In genomic region chr19:38204096-38204495, GRCh38 we compare ENCODE assay signal across 29 cellular contexts. TPM values are rescaled to one million over a fixed set of nuclear protein-coding genes. Genes with fewer than 3 reads are reported as not detected.
DNase-seq lines count a peak whose midpoint lies in the region; ATAC-seq, FAIRE-seq and TF ChIP-seq lines count a peak whose summit lies in the region.
"Had no signal": no experiment of that assay in that cellular context is flagged by ENCODE, and none has a peak within 500 bp of the region (broad histone marks: within the 10 kb centered on the region; RNA-seq: fewer than 3 reads in every experiment).

No MANE protein-coding gene starts in this region.

- TF ChIP-seq EP300 in K562 (IDR thresholded peaks at IDR 0.05; ENCODE audit: low read length), result no peak; the same call in 1 of the 2 replicates

- H2AFZ ChIP-seq in K562 (ENCODE audit: low read depth, low read length), result no peak overlapping the region
- H2AFZ ChIP-seq: hepatocyte had no signal

- TF ChIP-seq CTCF in K562 (IDR thresholded peaks at IDR 0.05 in 2 of 3, conservative IDR thresholded peaks at IDR 0.05 in 1 of 3; ENCODE audit: insufficient read depth in 2 of 3, low read depth in 1 of 3, low read length in 3 of 3), result no peak

- H3K4me3 ChIP-seq in K562, result no peak overlapping the region
- H3K4me3 ChIP-seq: hepatocyte had no signal

- intact Hi-C loops in K562 (cut with micrococcal nuclease), result no loop called here

- H3K79me2 ChIP-seq in K562 (ENCODE audit: control insufficient read depth, insufficient read depth, low read length), result no peaks in the 10 kb centered on the region
- H3K79me2 ChIP-seq: hepatocyte had no signal

- DNase-seq in COLO668 (lab: John Stamatoyannopoulos, UW; ENCODE audit: unreplicated experiment), result peak; percentile 98
- DNase-seq in DMS53 treated with DMSO at 0.1 percent for 48 hours (lab: John Stamatoyannopoulos, UW; ENCODE audit: unreplicated experiment), result peak; percentile 86
- DNase-seq in NCI-H345 (lab: John Stamatoyannopoulos, UW), result peak; percentile 96
- DNase-seq in K562 (ENCODE audit: extremely low read depth in 1 of 4, low spot score in 3 of 4), result peak; percentile 51 to 76 (median 66)
- no peak for DNase-seq in AG20443 (ENCODE audit: low spot score)
- no peak for DNase-seq in DMS 273 (lab: John Stamatoyannopoulos, UW; ENCODE audit: unreplicated experiment)
- DNase-seq in stimulated activated CD4-positive, alpha-beta T cell treated with anti-CD3 and anti-CD28 coated beads, Interleukin-4, amount 100 ng/mL, for 1 hour, result no peak
- DNase-seq: activated CD4-positive, alpha-beta T cell treated with anti-CD3 and anti-CD28 coated beads, Interleukin-2, amount 50 U/mL, for 4 hours; activated effector memory CD4-positive, alpha-beta T cell treated with anti-CD3 and anti-CD28 coated beads, Interleukin-2, amount 50 U/mL, for 16 hours; activated T-cell treated with anti-CD3 and anti-CD28 coated beads for 4 hours; brain microvascular endothelial cell; effector memory CD4-positive, alpha-beta T cell; immature natural killer cell; NCI-H446; nephron progenitor cell; posterior cingulate gyrus; substantia nigra; T-helper 9 cell had no signal

- no peaks in the 10 kb centered on the region for H3K36me3 ChIP-seq in K562 (ENCODE audit: control insufficient read depth, insufficient read depth, low read length)

- no peak overlapping the region for H3K4me2 ChIP-seq in K562 (ENCODE audit: insufficient read depth, low read length)
- H3K4me2 ChIP-seq: hepatocyte, KMS-11 had no signal

- no peak for TF ChIP-seq POLR2A in K562 (conservative IDR thresholded peaks at IDR 0.05)

- no peaks in the 10 kb centered on the region for H3K9me3 ChIP-seq in K562 (replicated peaks; ENCODE audit: control insufficient read depth, insufficient read depth, low read depth, low read length)

- WGBS in K562 (ENCODE audit: insufficient coverage, low coverage, missing lambda C conversion rate), result 2% methylated on average over 5 of the region's 8 CpGs

- in situ Hi-C loops in K562 (cut with MboI), result no loop called here

- H4K20me1 ChIP-seq in K562 (replicated peaks; ENCODE audit: control insufficient read depth, insufficient read depth, low read length), result no peaks in the 10 kb centered on the region

- TF ChIP-seq RAD21 in K562 (CRISPR knock-in tag; conservative IDR thresholded peaks at IDR 0.05 in 1 of 2, IDR thresholded peaks at IDR 0.05 in 1 of 2), result no peak

- H3K27ac ChIP-seq in K562 (ENCODE audit: extremely low read depth, low read depth, low read length), result no peak overlapping the region
- H3K27ac ChIP-seq: brain microvascular endothelial cell, hepatocyte, KMS-11 had no signal

- CTCF ChIA-PET in K562 (lab: Yijun Ruan, JAX; ENCODE audit: low intra/inter-chr PET ratio), result no interaction called here

- peak; percentile 35 for FAIRE-seq in K562 (lab: Jason Lieb, UNC)
- FAIRE-seq: frontal cortex, GM12892, urothelium cell line had no signal

- H3K4me1 ChIP-seq in K562 (replicated peaks in 1 of 2; ENCODE audit: control insufficient read depth in 2 of 2, insufficient read depth in 2 of 2, low read length in 2 of 2), result peaks cover 9 to 42% of the 10 kb centered on the region in 2 experiments; a peak in 4 of 5 replicates

- ATAC-seq in K562, result peak; percentile 68
- no peak for ATAC-seq in HG03442 (IDR thresholded peaks at IDR 0.05; ENCODE audit: unreplicated experiment)
- ATAC-seq: esophagus mucosa had no signal

- POLR2A ChIA-PET in K562 (lab: Yijun Ruan, JAX), result interaction anchor here (0.7 kb wide), 1 partner anchor 9 kb away, joined by 4 read pairs; no protein-coding TSS in a partner anchor

- BruUV-seq in K562 (replicated peaks; lab: Mats Ljungman, UMichigan), result no TSS peak

- peaks cover 2 to 4% of the 10 kb centered on the region in 2 experiments; a peak in 3 of 5 replicates for H3K27me3 ChIP-seq in K562 (ENCODE audit: control insufficient read depth in 2 of 2, insufficient read depth in 2 of 2, low read length in 2 of 2)
- H3K27me3 ChIP-seq: brain microvascular endothelial cell, hepatocyte had no signal

- no peak overlapping the region for H3K9ac ChIP-seq in K562 (ENCODE audit: insufficient read depth in 1 of 2, low read depth in 2 of 2, low read length in 2 of 2)
- H3K9ac ChIP-seq: KMS-11 had no signal

- no peaks in the 10 kb centered on the region for H3K9me1 ChIP-seq in K562 (ENCODE audit: control insufficient read depth, insufficient read depth, low read length)

TF ChIP-seq in K562, 482 proteins besides CTCF, POLR2A, EP300 and RAD21:
- TF ChIP-seq THRAP3 (IDR thresholded peaks at IDR 0.05; ENCODE audit: borderline replicate concordance) (no peak), NR3C1 (CRISPR knock-in tag; IDR thresholded peaks at IDR 0.05) (no peak), VEZF1 (CRISPR knock-in tag; IDR thresholded peaks at IDR 0.05) (peak; percentile 46), RFX1 (IDR thresholded peaks at IDR 0.05) (peak; percentile 62), ZNF121 (CRISPR knock-in tag; conservative IDR thresholded peaks at IDR 0.05) (no peak), FOXJ2 (tag; IDR thresholded peaks at IDR 0.05) (peak; percentile 99), POLR2AphosphoS5 (IDR thresholded peaks at IDR 0.05; ENCODE audit: control insufficient read depth, insufficient read depth, low read depth, low read length) (no peak), EGR1 (conservative IDR thresholded peaks at IDR 0.05) (peak; percentile 56), FOXJ3 (CRISPR knock-in tag; IDR thresholded peaks at IDR 0.05) (peak; percentile 91)

RNA-seq across cellular contexts. Expression of gene DPF1, which starts 19.9 kb away (rescaled TPM):
- 5.0 and 8.4 TPM in 2 replicates for total RNA-seq in K562 (2011; cell fraction: chromatin; rRNA removed; ENCODE audit: low replicate concordance)
- total RNA-seq in K562 (2011; cell fraction: nucleolus; rRNA removed), result 4.9 and 7.2 TPM in 2 replicates
- 5.0 and 6.9 TPM in 2 replicates for total RNA-seq in K562 (2011; cell fraction: nucleoplasm; rRNA removed)
- 4.1 and 4.6 TPM in 2 replicates for total RNA-seq in K562 (2014; rRNA removed)
- total RNA-seq in K562 (2014; rRNA removed; fragmentation: Illumina TruSeq; extraction: Trizol), result 1.1 and 1.6 TPM in 2 replicates
- 2.2 and 2.3 TPM in 2 replicates for total RNA-seq in K562 (2015; rRNA removed; fragmentation: Illumina TruSeq; extraction: Trizol)
- 5.7 and 6.2 TPM in 2 replicates for total RNA-seq in K562 (2021)
- polyA plus RNA-seq in K562 (2011; rRNA removed), result 3.1 and 3.6 TPM in 2 replicates
- 5.9 and 11.0 TPM in 2 replicates for polyA plus RNA-seq in K562 (2011; cell fraction: cytosol; rRNA removed)
- 5.7 and 8.6 TPM in 2 replicates for polyA plus RNA-seq in K562 (2011; cell fraction: nucleus; rRNA removed)
- 1.1 and 3.6 TPM in 2 replicates for polyA plus RNA-seq in K562 (2012)
- polyA plus RNA-seq in K562 (2014; fragmentation: Illumina TruSeq; extraction: Trizol), result 3.8 and 5.0 TPM in 2 replicates
- polyA plus RNA-seq in K562 (2014; fragmentation: Nextera tagmentation; extraction: Ambion mirVana), result under 1 TPM; 0.10 to 0.29 TPM
- polyA plus RNA-seq in K562 (2014; rRNA removed), result 4.2 and 5.5 TPM in 2 replicates
- 2.2 and 2.6 TPM in 2 replicates for polyA minus RNA-seq in K562 (2011; rRNA and poly(A)+ RNA removed)
- 1.0 and 2.2 TPM in 2 replicates for polyA minus RNA-seq in K562 (2011; cell fraction: cytosol; rRNA and poly(A)+ RNA removed)
- 2.0 and 2.7 TPM in 2 replicates for polyA minus RNA-seq in K562 (2011; cell fraction: nucleus; rRNA and poly(A)+ RNA removed)
- total RNA-seq: liver had no signal
- polyA plus RNA-seq: CD14-positive monocyte, immature natural killer cell, liver had no signal

RNA-seq across cellular contexts. Expression of gene PPP1R14A, which starts 52.1 kb away (rescaled TPM):
- total RNA-seq in K562 (2011; cell fraction: chromatin; rRNA removed; ENCODE audit: low replicate concordance), result 6.6 and 11.8 TPM in 2 replicates
- 9.3 and 13.7 TPM in 2 replicates for total RNA-seq in K562 (2011; cell fraction: nucleolus; rRNA removed)
- 11.6 and 12.5 TPM in 2 replicates for total RNA-seq in K562 (2011; cell fraction: nucleoplasm; rRNA removed)
- 60.7 and 74.0 TPM in 2 replicates for total RNA-seq in K562 (2014; rRNA removed)
- 0.80 and 1.7 TPM in 2 replicates for total RNA-seq in K562 (2014; rRNA removed; fragmentation: Illumina TruSeq; extraction: Trizol)
- total RNA-seq in K562 (2015; rRNA removed; fragmentation: Illumina TruSeq; extraction: Trizol), result 6.5 and 7.5 TPM in 2 replicates
- total RNA-seq in K562 (2021), result 107 TPM in 2 replicates
- polyA plus RNA-seq in K562 (2011; rRNA removed), result 24.7 and 26.4 TPM in 2 replicates
- polyA plus RNA-seq in K562 (2011; cell fraction: cytosol; rRNA removed), result 41.0 and 143 TPM in 2 replicates
- polyA plus RNA-seq in K562 (2011; cell fraction: nucleus; rRNA removed), result 21.3 and 32.8 TPM in 2 replicates
- 67.8 and 104 TPM in 2 replicates for polyA plus RNA-seq in K562 (2012)
- 12.1 and 31.5 TPM in 2 replicates for polyA plus RNA-seq in K562 (2014; fragmentation: Illumina TruSeq; extraction: Trizol)
- 1 to 10 TPM in 1 of 2 experiments, under 1 TPM in 1; 0.44 to 1.1 TPM for polyA plus RNA-seq in K562 (2014; fragmentation: Nextera tagmentation; extraction: Ambion mirVana)
- 179 and 181 TPM in 2 replicates for polyA plus RNA-seq in K562 (2014; rRNA removed)
- polyA minus RNA-seq in K562 (2011; rRNA and poly(A)+ RNA removed), result 1.6 and 1.9 TPM in 2 replicates
- polyA minus RNA-seq in K562 (2011; cell fraction: cytosol; rRNA and poly(A)+ RNA removed), result 10.9 and 22.5 TPM in 2 replicates
- 5.1 and 10.1 TPM in 2 replicates for polyA minus RNA-seq in K562 (2011; cell fraction: nucleus; rRNA and poly(A)+ RNA removed)
- total RNA-seq: Daoy, frontal cortex, HT1080 had no signal
- polyA plus RNA-seq: CD14-positive monocyte had no signal

Comparison
In these comparisons a context has a peak if more than half of its experiments do, and no peak if none do; other contexts are left out.
1. DNase-seq: peak in COLO668 (single experiment), DMS53 treated with DMSO at 0.1 percent for 48 hours (single experiment), NCI-H345 (single experiment) and K562 (4 of 4); none in AG20443 (single experiment), DMS 273 (single experiment) and stimulated activated CD4-positive, alpha-beta T cell treated with anti-CD3 and anti-CD28 coated beads, Interleukin-4, amount 100 ng/mL, for 1 hour (single experiment).